In the genomic region with DNA sequence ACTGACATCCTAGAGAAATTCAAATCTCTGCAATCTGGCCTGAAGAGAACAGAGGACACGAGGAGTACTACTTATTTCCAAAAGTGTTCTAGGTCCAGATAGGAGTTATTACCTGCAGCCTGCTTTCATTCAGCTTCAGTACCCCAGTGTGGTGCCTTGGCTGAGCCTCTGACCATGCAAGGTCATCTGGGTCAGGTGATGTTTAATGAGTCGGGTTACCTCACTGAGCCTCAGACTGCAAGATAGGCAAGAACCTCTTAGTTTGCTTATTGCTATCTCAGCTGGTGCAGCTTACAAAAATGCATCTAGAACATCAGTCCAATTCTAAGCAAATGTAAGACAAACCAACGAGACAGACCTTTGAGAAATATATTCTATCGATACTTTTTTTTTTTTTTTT, we compare ENCODE assay signal across 3 cellular contexts.
TF ChIP-seq lines count a peak whose summit lies in the region.

No MANE protein-coding gene starts in this region.

TF ChIP-seq in HCT116, 20 proteins besides CTCF, POLR2A, EP300 and RAD21:
- no peak for TF ChIP-seq ZFX (IDR thresholded peaks at IDR 0.05)
- no peak for TF ChIP-seq SIN3A (IDR thresholded peaks at IDR 0.05; ENCODE audit: low read depth)
- TF ChIP-seq ZNF274 (IDR thresholded peaks at IDR 0.05; ENCODE audit: low read depth, low read length): no peak
- no peak for TF ChIP-seq EGR1 (IDR thresholded peaks at IDR 0.05; ENCODE audit: low read depth)
- TF ChIP-seq, protein P1, sequence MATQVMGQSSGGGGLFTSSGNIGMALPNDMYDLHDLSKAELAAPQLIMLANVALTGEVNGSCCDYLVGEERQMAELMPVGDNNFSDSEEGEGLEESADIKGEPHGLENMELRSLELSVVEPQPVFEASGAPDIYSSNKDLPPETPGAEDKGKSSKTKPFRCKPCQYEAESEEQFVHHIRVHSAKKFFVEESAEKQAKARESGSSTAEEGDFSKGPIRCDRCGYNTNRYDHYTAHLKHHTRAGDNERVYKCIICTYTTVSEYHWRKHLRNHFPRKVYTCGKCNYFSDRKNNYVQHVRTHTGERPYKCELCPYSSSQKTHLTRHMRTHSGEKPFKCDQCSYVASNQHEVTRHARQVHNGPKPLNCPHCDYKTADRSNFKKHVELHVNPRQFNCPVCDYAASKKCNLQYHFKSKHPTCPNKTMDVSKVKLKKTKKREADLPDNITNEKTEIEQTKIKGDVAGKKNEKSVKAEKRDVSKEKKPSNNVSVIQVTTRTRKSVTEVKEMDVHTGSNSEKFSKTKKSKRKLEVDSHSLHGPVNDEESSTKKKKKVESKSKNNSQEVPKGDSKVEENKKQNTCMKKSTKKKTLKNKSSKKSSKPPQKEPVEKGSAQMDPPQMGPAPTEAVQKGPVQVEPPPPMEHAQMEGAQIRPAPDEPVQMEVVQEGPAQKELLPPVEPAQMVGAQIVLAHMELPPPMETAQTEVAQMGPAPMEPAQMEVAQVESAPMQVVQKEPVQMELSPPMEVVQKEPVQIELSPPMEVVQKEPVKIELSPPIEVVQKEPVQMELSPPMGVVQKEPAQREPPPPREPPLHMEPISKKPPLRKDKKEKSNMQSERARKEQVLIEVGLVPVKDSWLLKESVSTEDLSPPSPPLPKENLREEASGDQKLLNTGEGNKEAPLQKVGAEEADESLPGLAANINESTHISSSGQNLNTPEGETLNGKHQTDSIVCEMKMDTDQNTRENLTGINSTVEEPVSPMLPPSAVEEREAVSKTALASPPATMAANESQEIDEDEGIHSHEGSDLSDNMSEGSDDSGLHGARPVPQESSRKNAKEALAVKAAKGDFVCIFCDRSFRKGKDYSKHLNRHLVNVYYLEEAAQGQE (IDR thresholded peaks at IDR 0.05; ENCODE audit: low read depth): no peak
- no peak for TF ChIP-seq SRF (IDR thresholded peaks at IDR 0.05; ENCODE audit: low read depth)
- TF ChIP-seq CEBPB (IDR thresholded peaks at IDR 0.05; ENCODE audit: low read depth): no peak
- no peak for TF ChIP-seq TCF7L2 (IDR thresholded peaks at IDR 0.05; ENCODE audit: borderline replicate concordance, extremely low read depth, insufficient read depth, insufficient read length)
- TF ChIP-seq FOSL1 (IDR thresholded peaks at IDR 0.05; ENCODE audit: low read depth): no peak
- TF ChIP-seq CBX3 (IDR thresholded peaks at IDR 0.05; ENCODE audit: low read depth): no peak
- TF ChIP-seq EZH2 (IDR thresholded peaks at IDR 0.05): no peak
- TF ChIP-seq EZH2phosphoT487 (IDR thresholded peaks at IDR 0.05; ENCODE audit: borderline replicate concordance): no peak
- no peak for TF ChIP-seq ELF1 (IDR thresholded peaks at IDR 0.05; ENCODE audit: borderline replicate concordance, low read depth)
- no peak for TF ChIP-seq POLR2AphosphoS5 (IDR thresholded peaks at IDR 0.05; ENCODE audit: low read depth, low read length)

TF ChIP-seq in WTC11, 78 proteins besides CTCF, POLR2A, EP300 and RAD21:
- TF ChIP-seq EMX1 (CRISPR knock-in tag; IDR thresholded peaks at IDR 0.05): no peak
- no peak for TF ChIP-seq GABPB1 (CRISPR knock-in tag; IDR thresholded peaks at IDR 0.05)
- TF ChIP-seq, protein P2, sequence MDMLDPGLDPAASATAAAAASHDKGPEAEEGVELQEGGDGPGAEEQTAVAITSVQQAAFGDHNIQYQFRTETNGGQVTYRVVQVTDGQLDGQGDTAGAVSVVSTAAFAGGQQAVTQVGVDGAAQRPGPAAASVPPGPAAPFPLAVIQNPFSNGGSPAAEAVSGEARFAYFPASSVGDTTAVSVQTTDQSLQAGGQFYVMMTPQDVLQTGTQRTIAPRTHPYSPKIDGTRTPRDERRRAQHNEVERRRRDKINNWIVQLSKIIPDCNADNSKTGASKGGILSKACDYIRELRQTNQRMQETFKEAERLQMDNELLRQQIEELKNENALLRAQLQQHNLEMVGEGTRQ (CRISPR knock-in tag; IDR thresholded peaks at IDR 0.05): 0 out of 2 replicates have a peak, but pooled peaks have one; percentile 12

TF ChIP-seq in HepG2, 621 proteins besides CTCF, POLR2A, EP300 and RAD21 (continues in another document):
- TF ChIP-seq BRD4 (CRISPR knock-in tag; IDR thresholded peaks at IDR 0.05) (no peak), ZNF235 (CRISPR knock-in tag; IDR thresholded peaks at IDR 0.05; ENCODE audit: borderline replicate concordance) (no peak), TBL1XR1 (IDR thresholded peaks at IDR 0.05; ENCODE audit: borderline replicate concordance, low read length, partially characterized antibody) (no peak), FOXO1 (CRISPR knock-in tag; IDR thresholded peaks at IDR 0.05) (no peak), FOXP1 (IDR thresholded peaks at IDR 0.05) (no peak), FOXP1 (CRISPR knock-in tag; IDR thresholded peaks at IDR 0.05) (no peak), NFIC (IDR thresholded peaks at IDR 0.05; ENCODE audit: low read length) (no peak), ASH2L (IDR thresholded peaks at IDR 0.05; ENCODE audit: insufficient read length, low read depth, low read length) (no peak), ZIK1 (CRISPR knock-in tag; IDR thresholded peaks at IDR 0.05; ENCODE audit: borderline replicate concordance, low read depth) (no peak), NCOR1 (IDR thresholded peaks at IDR 0.05; ENCODE audit: borderline replicate concordance, low read length) (no peak), AKAP8 (CRISPR knock-in tag; IDR thresholded peaks at IDR 0.05) (no peak), NCOA5 (CRISPR knock-in tag; IDR thresholded peaks at IDR 0.05) (no peak), ZNF441 (CRISPR knock-in tag; IDR thresholded peaks at IDR 0.05; ENCODE audit: borderline replicate concordance) (no peak), SP5 (CRISPR knock-in tag; IDR thresholded peaks at IDR 0.05; ENCODE audit: borderline replicate concordance, low read depth) (no peak), KLF16 (CRISPR knock-in tag; IDR thresholded peaks at IDR 0.05) (no peak), ZNF333 (CRISPR knock-in tag; IDR thresholded peaks at IDR 0.05; ENCODE audit: borderline replicate concordance) (no peak), ZNF225 (CRISPR knock-in tag; IDR thresholded peaks at IDR 0.05) (no peak), RARG (CRISPR knock-in tag; IDR thresholded peaks at IDR 0.05; ENCODE audit: low read depth) (no peak), GATAD1 (CRISPR knock-in tag; IDR thresholded peaks at IDR 0.05) (no peak), SNAI1 (CRISPR knock-in tag; IDR thresholded peaks at IDR 0.05; ENCODE audit: borderline replicate concordance) (no peak), NR2F6 (IDR thresholded peaks at IDR 0.05) (peak; percentile 47), NR2F6 (CRISPR knock-in tag; IDR thresholded peaks at IDR 0.05) (peak; percentile 71; the same call in 1 of the 2 replicates), U2AF2 (IDR thresholded peaks at IDR 0.05; ENCODE audit: low read depth, low read length) (no peak), RARA (CRISPR knock-in tag; IDR thresholded peaks at IDR 0.05) (0 out of 2 replicates have a peak, but pooled peaks have one; percentile 8), ZFP62 (CRISPR knock-in tag; IDR thresholded peaks at IDR 0.05) (no peak), ZBTB7B (CRISPR knock-in tag; IDR thresholded peaks at IDR 0.05) (no peak), PHF20 (CRISPR knock-in tag; IDR thresholded peaks at IDR 0.05) (no peak), SYNCRIP (IDR thresholded peaks at IDR 0.05; ENCODE audit: insufficient read depth, low read depth, low read length) (no peak)
- TF ChIP-seq, protein P3, sequence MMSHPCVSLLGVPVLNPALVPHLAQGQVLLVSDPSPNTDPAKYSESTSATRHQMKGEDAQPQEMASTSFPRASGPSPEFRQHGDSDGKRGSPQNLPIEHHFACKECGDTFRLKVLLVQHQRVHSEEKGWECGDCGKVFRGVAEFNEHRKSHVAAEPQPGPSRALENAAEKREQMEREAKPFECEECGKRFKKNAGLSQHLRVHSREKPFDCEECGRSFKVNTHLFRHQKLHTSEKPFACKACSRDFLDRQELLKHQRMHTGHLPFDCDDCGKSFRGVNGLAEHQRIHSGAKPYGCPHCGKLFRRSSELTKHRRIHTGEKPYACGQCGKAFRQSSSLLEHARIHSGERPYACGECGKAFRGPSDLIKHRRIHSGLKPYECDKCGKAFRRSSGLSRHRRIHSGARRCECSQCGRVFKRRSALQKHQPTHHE (CRISPR knock-in tag; IDR thresholded peaks at IDR 0.05; ENCODE audit: borderline replicate concordance): no peak
- TF ChIP-seq, protein P4, sequence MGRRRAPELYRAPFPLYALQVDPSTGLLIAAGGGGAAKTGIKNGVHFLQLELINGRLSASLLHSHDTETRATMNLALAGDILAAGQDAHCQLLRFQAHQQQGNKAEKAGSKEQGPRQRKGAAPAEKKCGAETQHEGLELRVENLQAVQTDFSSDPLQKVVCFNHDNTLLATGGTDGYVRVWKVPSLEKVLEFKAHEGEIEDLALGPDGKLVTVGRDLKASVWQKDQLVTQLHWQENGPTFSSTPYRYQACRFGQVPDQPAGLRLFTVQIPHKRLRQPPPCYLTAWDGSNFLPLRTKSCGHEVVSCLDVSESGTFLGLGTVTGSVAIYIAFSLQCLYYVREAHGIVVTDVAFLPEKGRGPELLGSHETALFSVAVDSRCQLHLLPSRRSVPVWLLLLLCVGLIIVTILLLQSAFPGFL (CRISPR knock-in tag; IDR thresholded peaks at IDR 0.05): no peak
- TF ChIP-seq, protein P5, sequence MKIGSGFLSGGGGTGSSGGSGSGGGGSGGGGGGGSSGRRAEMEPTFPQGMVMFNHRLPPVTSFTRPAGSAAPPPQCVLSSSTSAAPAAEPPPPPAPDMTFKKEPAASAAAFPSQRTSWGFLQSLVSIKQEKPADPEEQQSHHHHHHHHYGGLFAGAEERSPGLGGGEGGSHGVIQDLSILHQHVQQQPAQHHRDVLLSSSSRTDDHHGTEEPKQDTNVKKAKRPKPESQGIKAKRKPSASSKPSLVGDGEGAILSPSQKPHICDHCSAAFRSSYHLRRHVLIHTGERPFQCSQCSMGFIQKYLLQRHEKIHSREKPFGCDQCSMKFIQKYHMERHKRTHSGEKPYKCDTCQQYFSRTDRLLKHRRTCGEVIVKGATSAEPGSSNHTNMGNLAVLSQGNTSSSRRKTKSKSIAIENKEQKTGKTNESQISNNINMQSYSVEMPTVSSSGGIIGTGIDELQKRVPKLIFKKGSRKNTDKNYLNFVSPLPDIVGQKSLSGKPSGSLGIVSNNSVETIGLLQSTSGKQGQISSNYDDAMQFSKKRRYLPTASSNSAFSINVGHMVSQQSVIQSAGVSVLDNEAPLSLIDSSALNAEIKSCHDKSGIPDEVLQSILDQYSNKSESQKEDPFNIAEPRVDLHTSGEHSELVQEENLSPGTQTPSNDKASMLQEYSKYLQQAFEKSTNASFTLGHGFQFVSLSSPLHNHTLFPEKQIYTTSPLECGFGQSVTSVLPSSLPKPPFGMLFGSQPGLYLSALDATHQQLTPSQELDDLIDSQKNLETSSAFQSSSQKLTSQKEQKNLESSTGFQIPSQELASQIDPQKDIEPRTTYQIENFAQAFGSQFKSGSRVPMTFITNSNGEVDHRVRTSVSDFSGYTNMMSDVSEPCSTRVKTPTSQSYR (CRISPR knock-in tag; IDR thresholded peaks at IDR 0.05; ENCODE audit: borderline replicate concordance): no peak
- TF ChIP-seq, protein P6, sequence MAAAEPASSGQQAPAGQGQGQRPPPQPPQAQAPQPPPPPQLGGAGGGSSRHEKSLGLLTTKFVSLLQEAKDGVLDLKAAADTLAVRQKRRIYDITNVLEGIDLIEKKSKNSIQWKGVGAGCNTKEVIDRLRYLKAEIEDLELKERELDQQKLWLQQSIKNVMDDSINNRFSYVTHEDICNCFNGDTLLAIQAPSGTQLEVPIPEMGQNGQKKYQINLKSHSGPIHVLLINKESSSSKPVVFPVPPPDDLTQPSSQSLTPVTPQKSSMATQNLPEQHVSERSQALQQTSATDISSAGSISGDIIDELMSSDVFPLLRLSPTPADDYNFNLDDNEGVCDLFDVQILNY (CRISPR knock-in tag; conservative IDR thresholded peaks at IDR 0.05): no peak
- TF ChIP-seq, protein P7, sequence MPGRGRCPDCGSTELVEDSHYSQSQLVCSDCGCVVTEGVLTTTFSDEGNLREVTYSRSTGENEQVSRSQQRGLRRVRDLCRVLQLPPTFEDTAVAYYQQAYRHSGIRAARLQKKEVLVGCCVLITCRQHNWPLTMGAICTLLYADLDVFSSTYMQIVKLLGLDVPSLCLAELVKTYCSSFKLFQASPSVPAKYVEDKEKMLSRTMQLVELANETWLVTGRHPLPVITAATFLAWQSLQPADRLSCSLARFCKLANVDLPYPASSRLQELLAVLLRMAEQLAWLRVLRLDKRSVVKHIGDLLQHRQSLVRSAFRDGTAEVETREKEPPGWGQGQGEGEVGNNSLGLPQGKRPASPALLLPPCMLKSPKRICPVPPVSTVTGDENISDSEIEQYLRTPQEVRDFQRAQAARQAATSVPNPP (CRISPR knock-in tag; IDR thresholded peaks at IDR 0.05): no peak
- TF ChIP-seq, protein P8, sequence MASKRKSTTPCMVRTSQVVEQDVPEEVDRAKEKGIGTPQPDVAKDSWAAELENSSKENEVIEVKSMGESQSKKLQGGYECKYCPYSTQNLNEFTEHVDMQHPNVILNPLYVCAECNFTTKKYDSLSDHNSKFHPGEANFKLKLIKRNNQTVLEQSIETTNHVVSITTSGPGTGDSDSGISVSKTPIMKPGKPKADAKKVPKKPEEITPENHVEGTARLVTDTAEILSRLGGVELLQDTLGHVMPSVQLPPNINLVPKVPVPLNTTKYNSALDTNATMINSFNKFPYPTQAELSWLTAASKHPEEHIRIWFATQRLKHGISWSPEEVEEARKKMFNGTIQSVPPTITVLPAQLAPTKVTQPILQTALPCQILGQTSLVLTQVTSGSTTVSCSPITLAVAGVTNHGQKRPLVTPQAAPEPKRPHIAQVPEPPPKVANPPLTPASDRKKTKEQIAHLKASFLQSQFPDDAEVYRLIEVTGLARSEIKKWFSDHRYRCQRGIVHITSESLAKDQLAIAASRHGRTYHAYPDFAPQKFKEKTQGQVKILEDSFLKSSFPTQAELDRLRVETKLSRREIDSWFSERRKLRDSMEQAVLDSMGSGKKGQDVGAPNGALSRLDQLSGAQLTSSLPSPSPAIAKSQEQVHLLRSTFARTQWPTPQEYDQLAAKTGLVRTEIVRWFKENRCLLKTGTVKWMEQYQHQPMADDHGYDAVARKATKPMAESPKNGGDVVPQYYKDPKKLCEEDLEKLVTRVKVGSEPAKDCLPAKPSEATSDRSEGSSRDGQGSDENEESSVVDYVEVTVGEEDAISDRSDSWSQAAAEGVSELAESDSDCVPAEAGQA (IDR thresholded peaks at IDR 0.05; ENCODE audit: low read depth): no peak
- TF ChIP-seq, protein P8 (CRISPR knock-in tag; IDR thresholded peaks at IDR 0.05; ENCODE audit: borderline replicate concordance): no peak
